In the genomic region with DNA sequence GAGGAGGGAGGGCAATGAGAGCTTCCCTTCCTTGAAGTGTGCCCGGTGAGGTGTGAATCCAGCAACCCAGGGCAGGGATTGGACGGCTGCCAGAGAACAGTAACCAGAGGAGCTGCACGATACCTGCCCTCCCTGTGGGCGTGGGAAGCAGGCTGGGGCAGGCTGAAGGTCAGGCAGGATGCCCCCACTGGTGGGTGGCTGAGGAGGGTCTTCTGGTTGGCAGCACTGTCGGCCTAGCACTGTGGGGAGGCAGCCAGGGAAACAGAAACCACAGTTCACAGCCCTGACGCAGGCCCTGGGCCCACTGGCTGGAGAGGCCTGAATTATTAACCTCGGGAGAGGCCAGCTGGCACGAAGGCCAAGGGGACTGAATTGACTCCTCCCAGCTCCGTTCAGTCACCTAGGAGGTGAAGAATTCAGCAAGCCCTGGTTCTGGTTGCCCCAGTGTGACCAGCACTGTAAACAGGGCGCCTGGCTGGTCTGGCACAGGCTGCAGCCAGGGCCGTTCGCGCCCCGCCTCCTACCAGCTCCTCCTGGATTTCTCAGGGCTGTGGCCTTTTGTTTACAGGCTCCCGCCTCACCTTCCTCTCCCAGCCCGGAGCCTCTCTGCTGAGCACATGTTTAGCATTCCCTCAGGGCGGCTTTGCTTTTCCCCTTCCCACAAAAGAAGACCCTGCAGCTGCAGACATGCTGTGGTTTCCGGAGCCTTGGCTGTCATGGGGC, we compare ENCODE assay signal across 1 cellular context.
A peak's percentile ranks its signal among the peaks of the same experiment; 100 is the strongest.
TF ChIP-seq lines count a peak whose summit lies in the region.

No MANE protein-coding gene starts in this region.

TF ChIP-seq in HepG2, 621 proteins besides CTCF, POLR2A, EP300 and RAD21 (continued from another document and continues in another):
- TF ChIP-seq ZNF567 (CRISPR knock-in tag; IDR thresholded peaks at IDR 0.05; ENCODE audit: borderline replicate concordance) = peak; percentile 58; the same call in 1 of the 2 replicates
- peak; percentile 31; the same call in 1 of the 2 replicates for TF ChIP-seq ERF (CRISPR knock-in tag; IDR thresholded peaks at IDR 0.05)
- no peak for TF ChIP-seq ZBTB7B (CRISPR knock-in tag; IDR thresholded peaks at IDR 0.05)
- TF ChIP-seq ZNF891 (CRISPR knock-in tag; IDR thresholded peaks at IDR 0.05) = peak; percentile 31; the same call in 1 of the 2 replicates
- TF ChIP-seq, protein P1, sequence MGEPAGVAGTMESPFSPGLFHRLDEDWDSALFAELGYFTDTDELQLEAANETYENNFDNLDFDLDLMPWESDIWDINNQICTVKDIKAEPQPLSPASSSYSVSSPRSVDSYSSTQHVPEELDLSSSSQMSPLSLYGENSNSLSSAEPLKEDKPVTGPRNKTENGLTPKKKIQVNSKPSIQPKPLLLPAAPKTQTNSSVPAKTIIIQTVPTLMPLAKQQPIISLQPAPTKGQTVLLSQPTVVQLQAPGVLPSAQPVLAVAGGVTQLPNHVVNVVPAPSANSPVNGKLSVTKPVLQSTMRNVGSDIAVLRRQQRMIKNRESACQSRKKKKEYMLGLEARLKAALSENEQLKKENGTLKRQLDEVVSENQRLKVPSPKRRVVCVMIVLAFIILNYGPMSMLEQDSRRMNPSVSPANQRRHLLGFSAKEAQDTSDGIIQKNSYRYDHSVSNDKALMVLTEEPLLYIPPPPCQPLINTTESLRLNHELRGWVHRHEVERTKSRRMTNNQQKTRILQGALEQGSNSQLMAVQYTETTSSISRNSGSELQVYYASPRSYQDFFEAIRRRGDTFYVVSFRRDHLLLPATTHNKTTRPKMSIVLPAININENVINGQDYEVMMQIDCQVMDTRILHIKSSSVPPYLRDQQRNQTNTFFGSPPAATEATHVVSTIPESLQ (CRISPR knock-in tag; conservative IDR thresholded peaks at IDR 0.05) = peak; percentile 74; the same call in 1 of the 2 replicates
- 0 out of 2 replicates have a peak, but pooled peaks have one; percentile 35 for TF ChIP-seq ZNF251 (CRISPR knock-in tag; IDR thresholded peaks at IDR 0.05)
- no peak for TF ChIP-seq MAF1 (CRISPR knock-in tag; IDR thresholded peaks at IDR 0.05; ENCODE audit: borderline replicate concordance)
- no peak for TF ChIP-seq SOX13 (IDR thresholded peaks at IDR 0.05)
- TF ChIP-seq SOX13 (CRISPR knock-in tag; conservative IDR thresholded peaks at IDR 0.05 in 1 of 2, IDR thresholded peaks at IDR 0.05 in 1 of 2) = peak in 1 of 2 experiments; percentile 12; a peak in 1 of 4 replicates
- no peak for TF ChIP-seq FOXA1 (IDR thresholded peaks at IDR 0.05)
- TF ChIP-seq FOXA1 (CRISPR knock-in tag; IDR thresholded peaks at IDR 0.05) = peak; percentile 74
- 0 out of 2 replicates have a peak, but pooled peaks have one; percentile 39 for TF ChIP-seq CREBL2 (CRISPR knock-in tag; IDR thresholded peaks at IDR 0.05; ENCODE audit: borderline replicate concordance)
- TF ChIP-seq REPIN1 (CRISPR knock-in tag; IDR thresholded peaks at IDR 0.05; ENCODE audit: borderline replicate concordance, low read depth) = no peak
- no peak for TF ChIP-seq TCF12 (IDR thresholded peaks at IDR 0.05)
- TF ChIP-seq TCF12 (CRISPR knock-in tag; IDR thresholded peaks at IDR 0.05) = 0 out of 2 replicates have a peak, but pooled peaks have one; percentile 67
- peak; percentile 41; the same call in 1 of the 2 replicates for TF ChIP-seq SMAD1 (CRISPR knock-in tag; IDR thresholded peaks at IDR 0.05; ENCODE audit: borderline replicate concordance, low read depth)
- TF ChIP-seq ZNF124 (CRISPR knock-in tag; IDR thresholded peaks at IDR 0.05) = 0 out of 2 replicates have a peak, but pooled peaks have one; percentile 35
- TF ChIP-seq ZFY (CRISPR knock-in tag; IDR thresholded peaks at IDR 0.05) = peak; percentile 88
- no peak for TF ChIP-seq SIX1 (CRISPR knock-in tag; IDR thresholded peaks at IDR 0.05; ENCODE audit: borderline replicate concordance)
- peak; percentile 95 for TF ChIP-seq ZNF687 (CRISPR knock-in tag; IDR thresholded peaks at IDR 0.05)
- peak; percentile 93 for TF ChIP-seq ZNF776 (CRISPR knock-in tag; IDR thresholded peaks at IDR 0.05)
- TF ChIP-seq ZNF30 (CRISPR knock-in tag; IDR thresholded peaks at IDR 0.05) = no peak; the same call in 1 of the 2 replicates
- peak; percentile 48; the same call in 1 of the 2 replicates for TF ChIP-seq KAT8 (CRISPR knock-in tag; IDR thresholded peaks at IDR 0.05)
- peak; percentile 10; the same call in 1 of the 2 replicates for TF ChIP-seq TBX3 (IDR thresholded peaks at IDR 0.05; ENCODE audit: borderline replicate concordance)
- no peak for TF ChIP-seq SOX6 (IDR thresholded peaks at IDR 0.05)
- TF ChIP-seq SOX6 (CRISPR knock-in tag; IDR thresholded peaks at IDR 0.05) = peak; percentile 70
- no peak for TF ChIP-seq THAP11 (CRISPR knock-in tag; IDR thresholded peaks at IDR 0.05)
- TF ChIP-seq ZZZ3 (CRISPR knock-in tag; IDR thresholded peaks at IDR 0.05; ENCODE audit: borderline replicate concordance) = 0 out of 2 replicates have a peak, but pooled peaks have one; percentile 61
- 0 out of 2 replicates have a peak, but pooled peaks have one; percentile 44 for TF ChIP-seq SNAPC4 (CRISPR knock-in tag; IDR thresholded peaks at IDR 0.05)
- TF ChIP-seq, protein P2, sequence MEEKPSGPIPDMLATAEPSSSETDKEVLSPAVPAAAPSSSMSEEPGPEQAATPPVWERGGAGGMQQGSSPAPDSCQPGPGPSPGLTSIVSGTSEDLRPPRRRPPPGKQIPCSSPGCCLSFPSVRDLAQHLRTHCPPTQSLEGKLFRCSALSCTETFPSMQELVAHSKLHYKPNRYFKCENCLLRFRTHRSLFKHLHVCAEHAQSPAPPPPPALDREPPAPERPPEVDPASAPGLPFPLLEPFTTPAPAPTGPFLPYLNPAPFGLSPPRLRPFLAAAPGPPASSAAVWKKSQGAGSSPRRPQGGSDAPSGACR (CRISPR knock-in tag; IDR thresholded peaks at IDR 0.05) = no peak; the same call in 1 of the 2 replicates
- no peak for TF ChIP-seq ZNF704 (CRISPR knock-in tag; IDR thresholded peaks at IDR 0.05; ENCODE audit: borderline replicate concordance)
- 0 out of 2 replicates have a peak, but pooled peaks have one; percentile 18 for TF ChIP-seq ARNTL (CRISPR knock-in tag; IDR thresholded peaks at IDR 0.05)
- no peak for TF ChIP-seq RORA (CRISPR knock-in tag; IDR thresholded peaks at IDR 0.05)
- peak; percentile 67 for TF ChIP-seq PHF8 (CRISPR knock-in tag; IDR thresholded peaks at IDR 0.05)
- TF ChIP-seq SMARCC2 (IDR thresholded peaks at IDR 0.05) = no peak
- peak; percentile 46; the same call in 1 of the 2 replicates for TF ChIP-seq TBX2 (CRISPR knock-in tag; IDR thresholded peaks at IDR 0.05; ENCODE audit: borderline replicate concordance)
- no peak for TF ChIP-seq AKAP8 (CRISPR knock-in tag; IDR thresholded peaks at IDR 0.05)
- TF ChIP-seq, protein P3, sequence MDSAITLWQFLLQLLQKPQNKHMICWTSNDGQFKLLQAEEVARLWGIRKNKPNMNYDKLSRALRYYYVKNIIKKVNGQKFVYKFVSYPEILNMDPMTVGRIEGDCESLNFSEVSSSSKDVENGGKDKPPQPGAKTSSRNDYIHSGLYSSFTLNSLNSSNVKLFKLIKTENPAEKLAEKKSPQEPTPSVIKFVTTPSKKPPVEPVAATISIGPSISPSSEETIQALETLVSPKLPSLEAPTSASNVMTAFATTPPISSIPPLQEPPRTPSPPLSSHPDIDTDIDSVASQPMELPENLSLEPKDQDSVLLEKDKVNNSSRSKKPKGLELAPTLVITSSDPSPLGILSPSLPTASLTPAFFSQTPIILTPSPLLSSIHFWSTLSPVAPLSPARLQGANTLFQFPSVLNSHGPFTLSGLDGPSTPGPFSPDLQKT (CRISPR knock-in tag; IDR thresholded peaks at IDR 0.05; ENCODE audit: borderline replicate concordance) = no peak
- TF ChIP-seq LBX2 (CRISPR knock-in tag; IDR thresholded peaks at IDR 0.05; ENCODE audit: borderline replicate concordance) = peak; percentile 66; the same call in 1 of the 2 replicates
- TF ChIP-seq, protein P4, sequence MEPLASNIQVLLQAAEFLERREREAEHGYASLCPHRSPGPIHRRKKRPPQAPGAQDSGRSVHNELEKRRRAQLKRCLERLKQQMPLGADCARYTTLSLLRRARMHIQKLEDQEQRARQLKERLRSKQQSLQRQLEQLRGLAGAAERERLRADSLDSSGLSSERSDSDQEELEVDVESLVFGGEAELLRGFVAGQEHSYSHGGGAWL (CRISPR knock-in tag; IDR thresholded peaks at IDR 0.05) = no peak
- 0 out of 2 replicates have a peak, but pooled peaks have one; percentile 37 for TF ChIP-seq ZMYM2 (CRISPR knock-in tag; IDR thresholded peaks at IDR 0.05)
- TF ChIP-seq, protein P5, sequence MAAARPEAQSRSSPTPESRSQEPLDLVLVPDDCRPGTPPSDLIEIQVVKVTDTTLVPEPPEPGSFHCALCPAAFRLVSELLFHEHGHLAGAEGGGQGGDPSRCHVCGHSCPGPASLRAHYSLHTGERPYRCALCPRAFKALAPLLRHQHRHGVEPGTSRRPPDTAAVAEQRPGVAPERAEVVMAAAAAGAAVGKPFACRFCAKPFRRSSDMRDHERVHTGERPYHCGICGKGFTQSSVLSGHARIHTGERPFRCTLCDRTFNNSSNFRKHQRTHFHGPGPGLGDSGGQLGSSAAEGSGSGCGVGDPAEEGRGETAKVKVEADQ (CRISPR knock-in tag; IDR thresholded peaks at IDR 0.05; ENCODE audit: borderline replicate concordance) = 0 out of 2 replicates have a peak, but pooled peaks have one; percentile 39
- TF ChIP-seq ZNF205 (CRISPR knock-in tag; IDR thresholded peaks at IDR 0.05) = 0 out of 2 replicates have a peak, but pooled peaks have one; percentile 53
- TF ChIP-seq ZNF83 (CRISPR knock-in tag; IDR thresholded peaks at IDR 0.05; ENCODE audit: borderline replicate concordance) = 0 out of 2 replicates have a peak, but pooled peaks have one; percentile 68
- TF ChIP-seq ZNF44 (CRISPR knock-in tag; IDR thresholded peaks at IDR 0.05) = 0 out of 2 replicates have a peak, but pooled peaks have one; percentile 63
- no peak for TF ChIP-seq NRL (CRISPR knock-in tag; IDR thresholded peaks at IDR 0.05; ENCODE audit: borderline replicate concordance)
